In the genomic region with DNA sequence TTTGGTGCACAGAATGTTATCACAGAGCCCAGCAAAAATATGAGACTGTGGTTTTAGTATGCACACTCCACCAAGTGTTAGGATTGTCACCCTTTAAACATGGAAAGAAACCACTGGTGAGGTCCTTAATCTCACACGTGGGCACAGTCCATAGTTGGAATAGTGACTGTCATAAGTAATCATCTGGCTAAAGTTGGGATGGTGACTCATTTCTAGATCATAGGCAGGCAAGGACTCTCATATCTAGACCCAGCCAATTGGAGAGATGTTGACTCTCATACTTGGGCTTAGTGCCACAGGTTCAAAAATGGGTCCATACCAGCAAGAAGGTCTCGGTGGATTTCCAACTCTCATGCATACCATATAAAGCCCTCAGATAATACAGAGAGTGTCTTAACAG, we compare ENCODE assay signal across 14 cellular contexts.
"Had no signal": no experiment of that assay in that cellular context is flagged by ENCODE, and none has a peak within 500 bp of the region (broad histone marks: within the 10 kb centered on the region; RNA-seq: fewer than 3 reads in every experiment).

No MANE protein-coding gene starts in this region.

- H3K27ac ChIP-seq: foreskin keratinocyte, lower lobe of right lung, neural progenitor cell, ovary, thyroid gland had no signal

- H3K36me3 ChIP-seq: lower lobe of right lung, neural progenitor cell, ovary, thyroid gland had no signal

- ATAC-seq: foreskin keratinocyte; lower lobe of right lung; stimulated activated effector memory CD8-positive, alpha-beta T cell treated with anti-CD3 and anti-CD28 coated beads, Interleukin-12 subunit alpha, Interleukin-12 subunit beta, amount 100 ng/mL, for 72 hours had no signal

- H2AFZ ChIP-seq: neural progenitor cell had no signal

- H3K4me3 ChIP-seq: lower lobe of right lung, neural progenitor cell, ovary, thyroid gland had no signal

- H3K4me1 ChIP-seq: foreskin keratinocyte, lower lobe of right lung, neural progenitor cell, thyroid gland had no signal

- H3K9ac ChIP-seq: neural progenitor cell had no signal

- H3K4me2 ChIP-seq: neural progenitor cell had no signal

- H3K9me3 ChIP-seq: lower lobe of right lung, ovary, thyroid gland had no signal

- DNase-seq: activated CD4-positive, alpha-beta T cell treated with anti-CD3 and anti-CD28 coated beads, Interleukin-2, amount 10 ng/mL, durations not matched to agents 7 days and 5 days; activated CD4-positive, CD25-positive, alpha-beta regulatory T cell; activated naive CD4-positive, alpha-beta T cell; activated naive CD8-positive, alpha-beta T cell treated with anti-CD3 and anti-CD28 coated beads, Interleukin-2, amount 10 ng/mL, durations not matched to agents 7 days and 5 days; aorta; immature natural killer cell; left cardiac atrium; lower lobe of right lung; ovary; SW 1271; thyroid gland had no signal

- H3K27me3 ChIP-seq: foreskin keratinocyte, neural progenitor cell, ovary, thyroid gland had no signal
